Comparison of ENCODE assay signal across 1 cellular context in genomic region chr7:144835668-144836544, GRCh38.
TF ChIP-seq lines count a peak whose summit lies in the region.

Gene TPK1 (minus strand): TSS chr7:144836053. CDS start chr7:144835602, 451 bp downstream.

TF ChIP-seq in H1, 55 proteins besides CTCF, POLR2A, EP300 and RAD21 (continued from another document):
- TF ChIP-seq POU5F1 (IDR thresholded peaks at IDR 0.05; ENCODE audit: low read depth, low read length) = no peak
- peak; percentile 81 for TF ChIP-seq KDM4A (IDR thresholded peaks at IDR 0.05; ENCODE audit: low read depth, low read length, severe bottlenecking)
- TF ChIP-seq KDM5A (IDR thresholded peaks at IDR 0.05; ENCODE audit: low read length) = no peak
- TF ChIP-seq GABPA (IDR thresholded peaks at IDR 0.05; ENCODE audit: borderline replicate concordance, insufficient read depth, low read length) = no peak
- TF ChIP-seq PHF8 (conservative IDR thresholded peaks at IDR 0.05; ENCODE audit: low read depth, low read length) = peak; percentile 76
- peak; percentile 75 for TF ChIP-seq CEBPB (IDR thresholded peaks at IDR 0.05; ENCODE audit: low read depth, low read length)
- peak; percentile 72 for TF ChIP-seq TAF7 (optimal IDR thresholded peaks at IDR 0.05; ENCODE audit: borderline replicate concordance, low read depth, low read length)
- peak; percentile 74; the same call in 1 of the 2 replicates for TF ChIP-seq FOSL1 (IDR thresholded peaks at IDR 0.05; ENCODE audit: insufficient read depth, low read depth, low read length)
- no peak for TF ChIP-seq SIRT6 (IDR thresholded peaks at IDR 0.05; ENCODE audit: low read length)
- no peak for TF ChIP-seq GTF2F1 (IDR thresholded peaks at IDR 0.05; ENCODE audit: borderline replicate concordance, low read depth, low read length)
- peak; percentile 48; the same call in 1 of the 2 replicates for TF ChIP-seq CHD2 (IDR thresholded peaks at IDR 0.05; ENCODE audit: low read length)
- peak; percentile 53; the same call in 1 of the 2 replicates for TF ChIP-seq RBBP5 (IDR thresholded peaks at IDR 0.05; ENCODE audit: borderline replicate concordance, low read depth, low read length)
- peak; percentile 77 for TF ChIP-seq ASH2L (IDR thresholded peaks at IDR 0.05; ENCODE audit: low read length)
- no peak for TF ChIP-seq MAFK (IDR thresholded peaks at IDR 0.05; ENCODE audit: low read depth, low read length)
- TF ChIP-seq NANOG (IDR thresholded peaks at IDR 0.05; ENCODE audit: insufficient read depth, low read depth, low read length, poor library complexity, severe bottlenecking) = peak; percentile 23
- peak; percentile 73 for TF ChIP-seq YY1 (IDR thresholded peaks at IDR 0.05; ENCODE audit: low read depth, low read length)
- TF ChIP-seq SRF (IDR thresholded peaks at IDR 0.05; ENCODE audit: low read depth, low read length) = peak; percentile 93
